Comparison of ENCODE assay signal across 28 cellular contexts in genomic region chr5:163758283-163758711, GRCh38.
DNase-seq lines count a peak whose midpoint lies in the region; ATAC-seq and TF ChIP-seq lines count a peak whose summit lies in the region.
"Had no signal": no experiment of that assay in that cellular context is flagged by ENCODE, and none has a peak within 500 bp of the region (broad histone marks: within the 10 kb centered on the region; RNA-seq: fewer than 3 reads in every experiment).

No MANE protein-coding gene starts in this region.

- H3K36me3 ChIP-seq in upper lobe of left lung = no peaks in the 10 kb centered on the region
- H3K36me3 ChIP-seq: ascending aorta, left lung, prostate gland had no signal

- no peaks in the 10 kb centered on the region for H3K27me3 ChIP-seq in upper lobe of left lung
- H3K27me3 ChIP-seq: ascending aorta, left lung had no signal

- DNase-seq in NCI-H2029 treated with DMSO at 0.1 percent for 48 hours (lab: John Stamatoyannopoulos, UW) (peak; percentile 2), NCI-H2029 (lab: John Stamatoyannopoulos, UW) (no peak), choroid plexus epithelial cell (ENCODE audit: low read depth) (peak; percentile 67), lung microvascular endothelial cell (ENCODE audit: low read depth in 2 of 2) (peak; percentile 72 to 93), upper lobe of left lung (no peak), cardiac septum (ENCODE audit: low spot score) (no peak), GOT3 (lab: John Stamatoyannopoulos, UW) (no peak)
- DNase-seq: activated CD4-positive, alpha-beta T cell treated with anti-CD3 and anti-CD28 coated beads, Interleukin-2, amount 50 U/mL, for 4 hours; activated CD8-positive, alpha-beta memory T cell treated with anti-CD3 and anti-CD28 coated beads, Interleukin-2, amount 10 ng/mL, durations not matched to agents 7 days and 5 days; activated T-cell treated with anti-CD3 and anti-CD28 coated beads, Interleukin-2, amount 50 U/mL, for 4 hours; C1 segment of cervical spinal cord; COR-L47; DMS53; dorsolateral prefrontal cortex; H9; islet precursor cell; left lung; NCI-H1092 treated with DMSO at 0.1 percent for 48 hours; NCI-H187; NCI-H526; NK-92 treated with Interleukin-12 subunit alpha and Interleukin-12 subunit beta, amount 100 ng/mL, for 24 hours; PC-3; stimulated activated CD4-positive, alpha-beta T cell treated with anti-CD3 and anti-CD28 coated beads, Interleukin-4, amount 100 ng/mL, for 4 hours; T-helper 17 cell had no signal

- H3K9me3 ChIP-seq in upper lobe of left lung = no peaks in the 10 kb centered on the region
- H3K9me3 ChIP-seq: ascending aorta, prostate gland had no signal

- no peak overlapping the region for H3K4me3 ChIP-seq in choroid plexus epithelial cell (ENCODE audit: low read depth, low read length)
- H3K4me3 ChIP-seq in upper lobe of left lung = no peak overlapping the region
- H3K4me3 ChIP-seq: ascending aorta, dorsolateral prefrontal cortex, left lung, prostate gland had no signal

- peak; percentile 38 to 57 for ATAC-seq in upper lobe of left lung (ENCODE audit: low FRiP score in 2 of 2)
- no peak for ATAC-seq in HG03025 (IDR thresholded peaks at IDR 0.05; ENCODE audit: low FRiP score, unreplicated experiment)
- ATAC-seq: activated CD8-positive, alpha-beta memory T cell treated with anti-CD3 and anti-CD28 coated beads, Interleukin-2, amount 10 ng/mL, durations not matched to agents 7 days and 5 days; activated T-cell treated with anti-CD3 and anti-CD28 coated beads, Interleukin-2, amount 50 U/mL, for 4 hours; left lung; PC-3 had no signal

- intact Hi-C loops in cardiac septum (cut with DNase I) = no loop called here

- 44 to 48% methylated on average over 2 of the region's 2 CpGs for WGBS in upper lobe of left lung, 2 donors

- TF ChIP-seq EP300 in upper lobe of left lung (IDR thresholded peaks at IDR 0.05) = no peak

- H3K4me1 ChIP-seq in upper lobe of left lung = peaks cover 0 to 4% (median 0%) of the 10 kb centered on the region in 4 donors
- H3K4me1 ChIP-seq: ascending aorta, left lung, prostate gland had no signal

- H3K27ac ChIP-seq in upper lobe of left lung = no peak overlapping the region
- H3K27ac ChIP-seq: 22Rv1, ascending aorta, dorsolateral prefrontal cortex, left lung, prostate gland had no signal

- TF ChIP-seq POLR2A in upper lobe of left lung (IDR thresholded peaks at IDR 0.05) = no peak

- TF ChIP-seq CTCF in choroid plexus epithelial cell (conservative IDR thresholded peaks at IDR 0.05; ENCODE audit: low read depth, low read length) = no peak
- TF ChIP-seq CTCF in upper lobe of left lung (IDR thresholded peaks at IDR 0.05) = no peak

Comparison
In these comparisons a context has a peak if more than half of its experiments do, and no peak if none do; other contexts are left out.
1. DNase-seq: peak in NCI-H2029 treated with DMSO at 0.1 percent for 48 hours (single experiment), choroid plexus epithelial cell (single experiment) and lung microvascular endothelial cell (2 of 2); none in NCI-H2029 (single experiment), upper lobe of left lung (0 of 2), cardiac septum (single experiment) and GOT3 (single experiment).